27 cellular contexts compared by ENCODE assay signal in the genomic region with DNA sequence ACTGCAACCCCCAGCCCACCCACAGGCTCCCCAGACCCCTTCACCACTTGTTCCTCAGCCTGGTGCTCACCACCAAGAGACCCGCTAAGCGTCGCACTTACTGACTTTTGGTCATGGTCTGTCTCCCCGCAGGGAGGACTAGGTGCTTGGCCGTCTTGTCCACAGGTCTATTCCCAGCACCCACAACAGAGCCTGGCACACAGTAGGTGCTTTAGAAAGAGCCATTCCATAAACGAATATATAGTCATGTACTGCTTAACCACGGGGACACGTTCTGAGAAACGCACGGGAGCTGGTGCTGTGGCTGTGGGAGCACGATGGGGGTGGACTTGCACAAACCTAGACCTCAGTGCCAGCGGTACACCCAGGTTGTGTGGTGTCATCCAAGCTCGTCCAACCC. TPM values are rescaled to one million over a fixed set of nuclear protein-coding genes. Genes with fewer than 3 reads are reported as not detected.
A peak's percentile ranks its signal among the peaks of the same experiment; 100 is the strongest.
DNase-seq lines count a peak whose midpoint lies in the region; ATAC-seq and TF ChIP-seq lines count a peak whose summit lies in the region.
"Had no signal": no experiment of that assay in that cellular context is flagged by ENCODE, and none has a peak within 500 bp of the region (broad histone marks: within the 10 kb centered on the region; RNA-seq: fewer than 3 reads in every experiment).

No MANE protein-coding gene starts in this region.

- H3K14ac ChIP-seq in trophoblast cell (ENCODE audit: low read length), result no peak overlapping the region

- no peaks in the 10 kb centered on the region for H3K27me3 ChIP-seq in Caco-2 (replicated peaks; ENCODE audit: control insufficient read depth, insufficient read depth, low read length)
- no peaks in the 10 kb centered on the region for H3K27me3 ChIP-seq in iPS-20b (ENCODE audit: insufficient read depth, low read length)
- no peaks in the 10 kb centered on the region for H3K27me3 ChIP-seq in trophoblast cell (ENCODE audit: insufficient read depth, low read length)
- H3K27me3 ChIP-seq: suprapubic skin had no signal

- H2AFZ ChIP-seq in trophoblast cell (ENCODE audit: insufficient read depth, low read length, poor library complexity), result no peak overlapping the region

- H3K36me3 Mint-ChIP-seq in Caco-2 (ENCODE audit: insufficient read depth, unreplicated experiment) (peaks cover 25% of the 10 kb centered on the region), T-helper 17 cell (ENCODE audit: low read depth) (no peaks in the 10 kb centered on the region)

- CTCF ChIA-PET in Caco-2 (lab: Charles Lee), result no interaction called here

- H3K9me3 ChIP-seq in Caco-2, result no peaks in the 10 kb centered on the region
- no peaks in the 10 kb centered on the region for H3K9me3 ChIP-seq in T-helper 17 cell (ENCODE audit: control insufficient read depth, low read length, poor library complexity, severe bottlenecking)
- H3K9me3 ChIP-seq in iPS-20b (ENCODE audit: insufficient read depth, low read depth, low read length), result no peaks in the 10 kb centered on the region
- no peaks in the 10 kb centered on the region for H3K9me3 ChIP-seq in trophoblast cell (ENCODE audit: insufficient read depth, low read depth, low read length)
- H3K9me3 ChIP-seq: lower lobe of right lung, suprapubic skin had no signal

- no peak overlapping the region for H2BK120ac ChIP-seq in trophoblast cell (ENCODE audit: insufficient read depth, low read length, poor library complexity)

- H3K23ac ChIP-seq in trophoblast cell (ENCODE audit: low read length), result no peak overlapping the region

- H4K8ac ChIP-seq in trophoblast cell (ENCODE audit: low read depth, low read length), result no peak overlapping the region

- H3K9ac ChIP-seq in iPS-20b (ENCODE audit: low read depth, low read length) (peak overlapping the region; percentile 58), trophoblast cell (ENCODE audit: low read length) (no peak overlapping the region)

- BruUV-seq in Caco-2 (replicated peaks; lab: Mats Ljungman, UMichigan), result no TSS peak

- H3K36me3 ChIP-seq in Caco-2 (ENCODE audit: control insufficient read depth, insufficient read depth, low read length) (peaks cover 2% of the 10 kb centered on the region), iPS-20b (ENCODE audit: insufficient read depth, low read depth, low read length) (peaks cover 8% of the 10 kb centered on the region; the same call in 1 of the 2 replicates), trophoblast cell (ENCODE audit: control insufficient read depth in 1 of 2, insufficient read depth in 2 of 2, low read length in 2 of 2) (peaks cover 3 to 4% of the 10 kb centered on the region in 2 experiments)
- H3K36me3 ChIP-seq: suprapubic skin had no signal

- no peak for ATAC-seq in T-helper 17 cell
- ATAC-seq: activated CD8-positive, alpha-beta T cell treated with anti-CD3 and anti-CD28 coated beads for 36 hours; GM12878; HepG2; lower lobe of right lung had no signal

- H3K4me1 ChIP-seq in Caco-2, result peaks cover 6% of the 10 kb centered on the region
- peaks cover 10% of the 10 kb centered on the region for H3K4me1 ChIP-seq in iPS-20b (ENCODE audit: insufficient read depth, low read length)
- H3K4me1 ChIP-seq in trophoblast cell (ENCODE audit: control insufficient read depth in 1 of 2, insufficient read depth in 2 of 2, low read length in 2 of 2), result peaks cover 2 to 22% of the 10 kb centered on the region in 2 experiments

- H3K27ac Mint-ChIP-seq in Caco-2 (ENCODE audit: unreplicated experiment) (peak overlapping the region; percentile 69), T-helper 17 cell (peak overlapping the region; percentile 11)
- H3K27ac Mint-ChIP-seq: activated CD8-positive, alpha-beta T cell treated with anti-CD3 and anti-CD28 coated beads for 36 hours had no signal

- H3K79me2 ChIP-seq in trophoblast cell (ENCODE audit: control insufficient read depth, insufficient read depth, low read length, poor library complexity), result peaks cover 7% of the 10 kb centered on the region

- H3K9me3 Mint-ChIP-seq in Caco-2 (ENCODE audit: unreplicated experiment), result no peaks in the 10 kb centered on the region
- H3K9me3 Mint-ChIP-seq: activated CD8-positive, alpha-beta T cell treated with anti-CD3 and anti-CD28 coated beads for 36 hours had no signal

- no peak overlapping the region for H4K12ac ChIP-seq in trophoblast cell (ENCODE audit: low read depth, low read length)

- H3K27ac ChIP-seq in iPS-20b (ENCODE audit: low read length) (peak overlapping the region; percentile 37), trophoblast cell (ENCODE audit: low read depth, low read length) (no peak overlapping the region)
- H3K27ac ChIP-seq: HL-60, lower lobe of right lung, suprapubic skin had no signal

- POLR2A ChIA-PET in Caco-2 (lab: Charles Lee), result no interaction called here

- H3K4ac ChIP-seq in trophoblast cell (ENCODE audit: low read depth, low read length), result peak overlapping the region; percentile 3

- no peak overlapping the region for H2BK12ac ChIP-seq in trophoblast cell (ENCODE audit: low read length)

- intact Hi-C loops in Caco-2 (cut with micrococcal nuclease; ENCODE audit: unreplicated experiment), result no loop called here

- H3K27me3 Mint-ChIP-seq in Caco-2 (ENCODE audit: insufficient read depth, unreplicated experiment) (no peaks in the 10 kb centered on the region), T-helper 17 cell (no peaks in the 10 kb centered on the region)
- H3K27me3 Mint-ChIP-seq: activated CD8-positive, alpha-beta T cell treated with anti-CD3 and anti-CD28 coated beads for 36 hours had no signal

- H3K79me1 ChIP-seq in trophoblast cell (ENCODE audit: low read length), result peaks cover under 1% of the 10 kb centered on the region

- H3K4me1 Mint-ChIP-seq in Caco-2 (ENCODE audit: low read depth, unreplicated experiment), result peaks cover 7% of the 10 kb centered on the region
- H3K4me1 Mint-ChIP-seq in T-helper 17 cell, result peaks cover 20% of the 10 kb centered on the region

- DNase-seq in Caco-2, result no peak
- no peak for DNase-seq in T-helper 17 cell
- DNase-seq in trophoblast cell, result no peak
- no peak for DNase-seq in cerebellar nuclear complex (lab: John Stamatoyannopoulos, UW)
- DNase-seq in NCI-H2107 treated with DMSO at 0.1 percent for 48 hours (lab: John Stamatoyannopoulos, UW; ENCODE audit: unreplicated experiment), result no peak
- DNase-seq in NCI-H1436 treated with DMSO at 0.1 percent for 48 hours (lab: John Stamatoyannopoulos, UW), result no peak
- no peak for DNase-seq in foreskin fibroblast
- DNase-seq: activated CD4-positive, CD25-positive, alpha-beta regulatory T cell; activated CD8-positive, alpha-beta T cell treated with anti-CD3 and anti-CD28 coated beads for 36 hours; activated gamma-delta T cell; activated T-cell treated with anti-CD3 and anti-CD28 coated beads for 4 hours; C1 segment of cervical spinal cord; dermis blood vessel endothelial cell; lower lobe of right lung; NCI-H1092; NCI-H2081 treated with DMSO at 0.1 percent for 48 hours; NCI-H446 treated with DMSO at 0.1 percent for 48 hours; nucleus accumbens; Right ventricle myocardium superior; small intestine; stimulated activated CD4-positive, alpha-beta T cell treated with anti-CD3 and anti-CD28 coated beads, Interleukin-2, amount 100 ng/mL, for 24 hours; T1000 had no signal

- no peak overlapping the region for H3K4me2 ChIP-seq in trophoblast cell (ENCODE audit: low read length)

- H3K18ac ChIP-seq in trophoblast cell (ENCODE audit: low read length), result peak overlapping the region; percentile 4

- no peak overlapping the region for H4K91ac ChIP-seq in trophoblast cell (ENCODE audit: low read depth, low read length)

- no peak for TF ChIP-seq CTCF in Caco-2 (IDR thresholded peaks at IDR 0.05; ENCODE audit: insufficient read depth in 1 of 2, low read depth in 1 of 2, low read length in 1 of 2, severe bottlenecking in 1 of 2, unreplicated experiment in 1 of 2)
- no peak for TF ChIP-seq CTCF in foreskin fibroblast (IDR thresholded peaks at IDR 0.05; ENCODE audit: low read depth, low read length)

- no peak overlapping the region for H2AK5ac ChIP-seq in trophoblast cell (ENCODE audit: low read length)

- H3K4me3 Mint-ChIP-seq in Caco-2 (ENCODE audit: unreplicated experiment) (no peak overlapping the region), T-helper 17 cell (no peak overlapping the region)
- H3K4me3 Mint-ChIP-seq: activated CD8-positive, alpha-beta T cell treated with anti-CD3 and anti-CD28 coated beads for 36 hours had no signal

- no CpG with 5 or more reads among the region's 13 CpGs for WGBS in trophoblast cell (ENCODE audit: extremely low coverage, insufficient coverage, insufficient read length)

- H3K4me3 ChIP-seq in Caco-2 (ENCODE audit: low read depth, low read length), result no peak overlapping the region
- H3K4me3 ChIP-seq in iPS-20b (ENCODE audit: low read length), result no peak overlapping the region
- H3K4me3 ChIP-seq in trophoblast cell (ENCODE audit: low read depth, low read length), result no peak overlapping the region
- no peak overlapping the region for H3K4me3 ChIP-seq in foreskin fibroblast (ENCODE audit: low read depth in 1 of 2, low read length in 2 of 2)
- H3K4me3 ChIP-seq: GM12878, lower lobe of right lung, suprapubic skin had no signal

- no peak overlapping the region for H2BK5ac ChIP-seq in trophoblast cell (ENCODE audit: low read depth, low read length, poor library complexity)

RNA-seq across cellular contexts. Expression of a gene that starts 34.0 kb away (rescaled TPM):
- total RNA-seq in Caco-2 (2022) (243 and 250 TPM in 2 replicates), T-helper 17 cell (100 to 1,000 TPM; 107 to 119 TPM)
- polyA plus RNA-seq in trophoblast cell (2013), result 147 and 153 TPM in 2 replicates
